Comparison of ENCODE assay signal across 11 cellular contexts in the genomic region with DNA sequence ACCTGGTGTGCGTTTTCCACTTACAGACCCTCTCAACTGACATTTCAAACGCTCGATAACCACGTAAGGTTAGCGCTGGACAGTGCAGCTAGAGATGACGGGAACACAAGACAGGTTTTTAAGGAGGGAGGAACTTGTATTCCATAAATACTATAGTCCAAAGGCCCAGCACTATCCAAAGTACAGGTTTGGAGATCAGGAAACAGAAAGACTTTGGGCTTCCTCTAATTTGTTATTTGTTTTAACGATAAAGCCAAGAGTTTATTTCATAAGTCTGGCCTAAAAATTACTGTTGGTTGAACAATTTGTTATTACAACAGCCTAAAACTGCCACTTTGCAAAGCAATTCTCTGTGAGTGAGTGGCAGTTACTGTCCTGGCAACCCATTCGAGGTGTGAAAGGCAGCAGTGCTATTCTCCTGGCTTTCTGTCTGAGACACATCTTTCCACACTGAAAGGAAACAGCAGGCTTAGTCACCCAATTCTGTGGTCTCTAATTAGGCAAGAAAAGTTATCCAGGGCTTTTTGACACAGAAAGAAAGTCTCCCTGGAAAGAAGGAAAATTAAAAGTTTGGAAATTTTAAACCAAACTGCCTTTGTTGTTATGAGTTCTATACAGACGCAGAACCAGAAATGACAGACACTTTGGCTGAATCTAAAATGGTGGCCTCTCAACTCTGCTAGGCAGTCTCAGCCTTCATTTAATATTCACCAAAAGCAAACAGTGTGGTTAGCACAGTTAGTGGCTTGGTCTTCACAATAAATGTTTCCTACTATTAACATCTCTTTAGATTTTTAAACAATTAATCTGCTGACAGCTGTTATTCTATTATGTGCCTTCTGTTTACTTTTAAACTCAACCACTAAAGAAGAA. TPM values are rescaled to one million over a fixed set of nuclear protein-coding genes. Genes with fewer than 3 reads are reported as not detected.
DNase-seq lines count a peak whose midpoint lies in the region; TF ChIP-seq lines count a peak whose summit lies in the region.
"Had no signal": no experiment of that assay in that cellular context is flagged by ENCODE, and none has a peak within 500 bp of the region (broad histone marks: within the 10 kb centered on the region; RNA-seq: fewer than 3 reads in every experiment).

No MANE protein-coding gene starts in this region.

- no peak for TF ChIP-seq POLR2A in testis (IDR thresholded peaks at IDR 0.05)

- TF ChIP-seq EP300 in SK-N-SH (IDR thresholded peaks at IDR 0.05; ENCODE audit: borderline replicate concordance in 1 of 2, low read depth in 1 of 2, low read length in 1 of 2), result no peak

- H3K4me1 ChIP-seq in ACC112 (ENCODE audit: control insufficient read depth, insufficient read depth, low read length, unreplicated experiment) (peaks cover 24% of the 10 kb centered on the region), GM23248 (ENCODE audit: insufficient read depth) (peaks cover 15% of the 10 kb centered on the region), SK-N-SH (ENCODE audit: control insufficient read depth in 1 of 2, insufficient read depth in 2 of 2, low read depth in 1 of 2, low read length in 1 of 2) (peaks cover 6 to 9% of the 10 kb centered on the region in 2 experiments; a peak in 3 of 4 replicates), testis (no peaks in the 10 kb centered on the region), BE2C (peaks cover 15% of the 10 kb centered on the region; the same call in 1 of the 2 replicates)

- peak overlapping the region in 5 of 6 donors; percentile 6 to 70 (median 41) for H3K27ac Mint-ChIP-seq in immature natural killer cell

- no peak for TF ChIP-seq RAD21 in SK-N-SH (IDR thresholded peaks at IDR 0.05; ENCODE audit: low read length)

- peaks cover 81% of the 10 kb centered on the region for H3K79me2 ChIP-seq in ACC112 (ENCODE audit: control insufficient read depth, insufficient read depth, low read length, unreplicated experiment)
- peaks cover 99% of the 10 kb centered on the region for H3K79me2 ChIP-seq in GM23248 (ENCODE audit: insufficient read depth)
- H3K79me2 ChIP-seq in SK-N-SH (ENCODE audit: insufficient read depth), result peaks cover 95% of the 10 kb centered on the region

- POLR2A ChIA-PET in SK-N-SH (lab: Yijun Ruan, JAX), result no interaction called here

- H3K9ac ChIP-seq in GM23248 (0 out of 2 replicates have a peak overlapping the region, but pooled peaks have one; percentile 3), SK-N-SH (no peak overlapping the region)

- WGBS in GM23248 (ENCODE audit: low coverage in 1 of 2, low lambda C conversion rate in 2 of 2, missing lambda C conversion rate in 2 of 2), 2 experiments, result 83 to 86% methylated on average over 9 of the region's 9 CpGs
- WGBS in SK-N-SH (ENCODE audit: low lambda C conversion rate), result 92% methylated on average over 9 of the region's 9 CpGs
- WGBS in testis, 2 donors, result 93 to 95% methylated on average over 9 of the region's 9 CpGs

- H3K4me1 Mint-ChIP-seq in immature natural killer cell, result peaks cover 17 to 61% of the 10 kb centered on the region in 2 donors

- CTCF ChIA-PET in SK-N-SH (lab: Yijun Ruan, JAX), result interaction anchor here (1.0 to 5.4 kb wide), 4 partner anchors 12 to 254 kb away, joined by 3 to 28 read pairs (median 6); no protein-coding TSS in a partner anchor

- peaks cover 16% of the 10 kb centered on the region for H3F3A ChIP-seq in GM23248 (ENCODE audit: insufficient read depth)
- H3F3A ChIP-seq in SK-N-SH (replicated peaks; ENCODE audit: insufficient read depth), result peaks cover 6% of the 10 kb centered on the region

- peaks cover 0 to 4% (median 2%) of the 10 kb centered on the region in 3 donors for H3K27me3 Mint-ChIP-seq in immature natural killer cell (ENCODE audit: low read depth in 3 of 3)
- H3K27me3 Mint-ChIP-seq: naive thymus-derived CD8-positive, alpha-beta T cell had no signal

- TF ChIP-seq CTCF in SK-N-SH (IDR thresholded peaks at IDR 0.05) (no peak), testis (IDR thresholded peaks at IDR 0.05) (no peak), BE2C (IDR thresholded peaks at IDR 0.05; ENCODE audit: low read depth, low read length) (no peak)

- H3K9me2 ChIP-seq in GM23248 (ENCODE audit: insufficient read depth) (no peaks in the 10 kb centered on the region), SK-N-SH (no peaks in the 10 kb centered on the region)

- H2AFZ ChIP-seq in ACC112 (ENCODE audit: low read length, unreplicated experiment) (no peak overlapping the region), GM23248 (no peak overlapping the region), SK-N-SH (ENCODE audit: low read depth) (no peak overlapping the region)

- H3K9me3 ChIP-seq in GM23248 (ENCODE audit: low read depth), result no peaks in the 10 kb centered on the region
- H3K9me3 ChIP-seq in SK-N-SH, result no peaks in the 10 kb centered on the region
- no peaks in the 10 kb centered on the region for H3K9me3 ChIP-seq in testis
- no peaks in the 10 kb centered on the region for H3K9me3 ChIP-seq in BE2C

- no peak overlapping the region for H3K4me3 Mint-ChIP-seq in immature natural killer cell
- H3K4me3 Mint-ChIP-seq: naive thymus-derived CD8-positive, alpha-beta T cell had no signal

- DNase-seq in GM23248 (peak; percentile 79), SK-N-SH (no peak), immature natural killer cell (no peak), cerebellar cortex (ENCODE audit: low spot score) (no peak), testis (no peak), GM19240 (ENCODE audit: insufficient read length, low spot score) (no peak), BE2C (no peak)
- DNase-seq: activated naive CD4-positive, alpha-beta T cell; naive thymus-derived CD8-positive, alpha-beta T cell; WERI-Rb-1 had no signal

- H3K27ac ChIP-seq in ACC112 (ENCODE audit: low read depth, low read length), result peak overlapping the region; percentile 48
- peak overlapping the region; percentile 28 for H3K27ac ChIP-seq in GM23248
- H3K27ac ChIP-seq in SK-N-SH (ENCODE audit: low read depth in 2 of 2, low read length in 1 of 2), result no peak overlapping the region
- no peak overlapping the region for H3K27ac ChIP-seq in testis
- H3K27ac ChIP-seq: WERI-Rb-1 had no signal

- intact Hi-C loops in testis (cut with DNase I; ENCODE audit: low total_unique reads), result no loop called here

- H3K9me3 Mint-ChIP-seq in immature natural killer cell, result no peaks in the 10 kb centered on the region
- H3K9me3 Mint-ChIP-seq: naive thymus-derived CD8-positive, alpha-beta T cell had no signal

- peak overlapping the region; percentile 27 for H3K4me2 ChIP-seq in GM23248 (ENCODE audit: unreplicated experiment)
- no peak overlapping the region for H3K4me2 ChIP-seq in SK-N-SH

- H4K20me1 ChIP-seq in GM23248 (ENCODE audit: insufficient read depth) (no peaks in the 10 kb centered on the region), SK-N-SH (ENCODE audit: insufficient read depth) (peaks cover 37% of the 10 kb centered on the region)

- H3K27me3 ChIP-seq in ACC112 (ENCODE audit: insufficient read depth, low read length) (no peaks in the 10 kb centered on the region), GM23248 (replicated peaks; ENCODE audit: insufficient read depth) (no peaks in the 10 kb centered on the region), SK-N-SH (ENCODE audit: insufficient read depth) (no peaks in the 10 kb centered on the region), testis (no peaks in the 10 kb centered on the region), BE2C (no peaks in the 10 kb centered on the region)

- in situ Hi-C loops in GM23248 (cut with MboI), result no loop called here

- peaks cover 37% of the 10 kb centered on the region for H3K36me3 ChIP-seq in ACC112 (ENCODE audit: insufficient read depth, low read length)
- peaks cover 21% of the 10 kb centered on the region for H3K36me3 ChIP-seq in GM23248 (ENCODE audit: low read depth)
- peaks cover 38 to 45% of the 10 kb centered on the region in 2 experiments for H3K36me3 ChIP-seq in SK-N-SH (replicated peaks in 1 of 2; ENCODE audit: control insufficient read depth in 1 of 2, insufficient read depth in 2 of 2, low read length in 1 of 2)
- H3K36me3 ChIP-seq in testis (ENCODE audit: low read depth, missing control alignments), result no peaks in the 10 kb centered on the region
- H3K36me3 ChIP-seq in BE2C, result peaks cover 17% of the 10 kb centered on the region

- H3K4me3 ChIP-seq in ACC112 (ENCODE audit: low read depth, low read length) (no peak overlapping the region), GM23248 (no peak overlapping the region), SK-N-SH (ENCODE audit: low read depth in 2 of 2, low read length in 1 of 2) (no peak overlapping the region), testis (no peak overlapping the region), BE2C (ENCODE audit: low read depth, low read length) (no peak overlapping the region)

- H3K36me3 Mint-ChIP-seq in immature natural killer cell, result peaks cover 5 to 19% (median 9%) of the 10 kb centered on the region in 3 donors

TF ChIP-seq in SK-N-SH, 30 proteins besides CTCF, POLR2A, EP300 and RAD21 (continues in another document):
- TF ChIP-seq RXRA (IDR thresholded peaks at IDR 0.05; ENCODE audit: borderline replicate concordance, low read depth) (no peak), NRF1 (IDR thresholded peaks at IDR 0.05; ENCODE audit: low read depth, low read length) (no peak), RCOR1 (IDR thresholded peaks at IDR 0.05; ENCODE audit: low read length) (no peak), CHD2 (IDR thresholded peaks at IDR 0.05; ENCODE audit: low read length, partially characterized antibody) (no peak), YY1 (IDR thresholded peaks at IDR 0.05; ENCODE audit: low read depth) (no peak), MEF2A (IDR thresholded peaks at IDR 0.05; ENCODE audit: borderline replicate concordance, low read depth) (no peak), RFX5 (IDR thresholded peaks at IDR 0.05; ENCODE audit: low read length) (no peak), JUND (IDR thresholded peaks at IDR 0.05) (no peak)
- TF ChIP-seq, protein P1, sequence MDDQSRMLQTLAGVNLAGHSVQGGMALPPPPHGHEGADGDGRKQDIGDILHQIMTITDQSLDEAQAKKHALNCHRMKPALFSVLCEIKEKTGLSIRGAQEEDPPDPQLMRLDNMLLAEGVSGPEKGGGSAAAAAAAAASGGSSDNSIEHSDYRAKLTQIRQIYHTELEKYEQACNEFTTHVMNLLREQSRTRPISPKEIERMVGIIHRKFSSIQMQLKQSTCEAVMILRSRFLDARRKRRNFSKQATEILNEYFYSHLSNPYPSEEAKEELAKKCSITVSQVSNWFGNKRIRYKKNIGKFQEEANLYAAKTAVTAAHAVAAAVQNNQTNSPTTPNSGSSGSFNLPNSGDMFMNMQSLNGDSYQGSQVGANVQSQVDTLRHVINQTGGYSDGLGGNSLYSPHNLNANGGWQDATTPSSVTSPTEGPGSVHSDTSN (IDR thresholded peaks at IDR 0.05), result 0 out of 2 replicates have a peak, but pooled peaks have one; percentile 15

RNA-seq across cellular contexts. Expression of gene PSMB7, which starts 33.9 kb away (rescaled TPM):
- 182 and 202 TPM in 2 replicates for total RNA-seq in GM23248 (2014; rRNA removed; shearing (Covaris generic))
- polyA plus RNA-seq in GM23248 (2016; fragmentation: Nextera tagmentation; extraction: Ambion mirVana) (245 and 249 TPM in 2 replicates), SK-N-SH (2012; rRNA removed) (357 and 484 TPM in 2 replicates), immature natural killer cell (100 to 1,000 TPM; 167 to 256 (median 186) TPM), testis (ENCODE audit: insufficient read depth, low read depth, low replicate concordance) (310 TPM)
- polyA plus RNA-seq in SK-N-SH (2012; cell fraction: cytosol; rRNA removed), result 361 and 420 TPM in 2 replicates
- 150 and 232 TPM in 2 replicates for polyA plus RNA-seq in SK-N-SH (2012; cell fraction: nucleus; rRNA removed)
- 100 to 1,000 TPM; 156 to 188 TPM for total RNA-seq in testis
- 371 TPM for polyA plus RNA-seq in BE2C (2012; ENCODE audit: insufficient read depth, insufficient read length, low read depth)

Comparison
In these comparisons a context has a peak if more than half of its experiments do, and no peak if none do; other contexts are left out.
1. H3K27ac ChIP-seq: peak in ACC112 (single experiment) and GM23248 (single experiment); none in SK-N-SH (0 of 2) and testis (0 of 2).